ENCODE assay signal across 29 cellular contexts in genomic region chr16:26547681-26548080, GRCh38.
"Had no signal": no experiment of that assay in that cellular context is flagged by ENCODE, and none has a peak within 500 bp of the region (broad histone marks: within the 10 kb centered on the region; RNA-seq: fewer than 3 reads in every experiment).

No MANE protein-coding gene starts in this region.

- ATAC-seq: effector memory CD8-positive, alpha-beta T cell; esophagus mucosa; foreskin keratinocyte; gastrocnemius medialis; gastroesophageal sphincter; heart left ventricle; heart right ventricle had no signal

- H3K27me3 ChIP-seq: colonic mucosa, esophagus muscularis mucosa, esophagus squamous epithelium, foreskin keratinocyte, gastrocnemius medialis, gastroesophageal sphincter had no signal

- H3K9me3 Mint-ChIP-seq: dendritic cell treated with granulocyte-macrophage colony-stimulating factor and Interleukin-4, amounts not matched to agents 40 ng/mL and 50 ng/mL, for 4 days; effector memory CD8-positive, alpha-beta T cell; endodermal cell had no signal

- FAIRE-seq: colon, endometrium, endothelial cell of umbilical vein, frontal cortex had no signal

- H3K9me3 ChIP-seq: colonic mucosa, esophagus muscularis mucosa, esophagus squamous epithelium, gastrocnemius medialis, gastroesophageal sphincter, heart left ventricle had no signal

- H3K4me3 Mint-ChIP-seq: dendritic cell treated with granulocyte-macrophage colony-stimulating factor and Interleukin-4, amounts not matched to agents 40 ng/mL and 50 ng/mL, for 4 days; effector memory CD8-positive, alpha-beta T cell; endodermal cell had no signal

- H3K4me1 Mint-ChIP-seq: endodermal cell had no signal

- H3K27me3 Mint-ChIP-seq: dendritic cell treated with granulocyte-macrophage colony-stimulating factor and Interleukin-4, amounts not matched to agents 40 ng/mL and 50 ng/mL, for 4 days had no signal

- H3K27ac Mint-ChIP-seq: dendritic cell treated with granulocyte-macrophage colony-stimulating factor and Interleukin-4, amounts not matched to agents 40 ng/mL and 50 ng/mL, for 4 days; effector memory CD8-positive, alpha-beta T cell; endodermal cell had no signal

- DNase-seq: colonic mucosa; cortex of kidney; dermis blood vessel endothelial cell; dorsolateral prefrontal cortex; effector CD4-positive, alpha-beta T cell; effector CD8-positive, alpha-beta T cell; effector memory CD4-positive, alpha-beta T cell; effector memory CD8-positive, alpha-beta T cell; endodermal cell; erythroblast; esophagus squamous epithelium; foreskin fibroblast; foreskin keratinocyte; foreskin melanocyte; gastrocnemius medialis; glutamatergic neuron; head of caudate nucleus; heart left ventricle; heart right ventricle had no signal

- H3K27ac ChIP-seq: colonic mucosa, coronary artery, dorsolateral prefrontal cortex, epithelial cell of prostate, esophagus muscularis mucosa, esophagus squamous epithelium, foreskin keratinocyte, gastrocnemius medialis, gastroesophageal sphincter, heart left ventricle, heart right ventricle had no signal

- H3K4me3 ChIP-seq: colonic mucosa, coronary artery, dorsolateral prefrontal cortex, esophagus muscularis mucosa, esophagus squamous epithelium, gastrocnemius medialis, gastroesophageal sphincter, heart left ventricle, heart right ventricle had no signal

- H3K36me3 ChIP-seq: colonic mucosa, esophagus muscularis mucosa, esophagus squamous epithelium, gastrocnemius medialis, gastroesophageal sphincter, heart left ventricle, heart right ventricle had no signal

- H3K4me1 ChIP-seq: colonic mucosa, esophagus muscularis mucosa, esophagus squamous epithelium, foreskin keratinocyte, gastrocnemius medialis, gastroesophageal sphincter, heart left ventricle, heart right ventricle had no signal
